ENCODE assay signal across 20 cellular contexts in genomic region chr7:158776474-158776873, GRCh38.
"Had no signal": no experiment of that assay in that cellular context is flagged by ENCODE, and none has a peak within 500 bp of the region (broad histone marks: within the 10 kb centered on the region; RNA-seq: fewer than 3 reads in every experiment).

No MANE protein-coding gene starts in this region.

- ATAC-seq: heart left ventricle; left lobe of liver; stimulated activated naive B cell treated with anti-CD40 and anti-IgM and Interleukin-4, amounts not matched to agents 10 μg/mL and 1 μg/mL and 100 μg/mL, for 72 hours; stimulated activated naive CD8-positive, alpha-beta T cell treated with anti-CD3 and anti-CD28 coated beads, Interleukin-15, amount 100 ng/mL, for 72 hours had no signal

- H3K9me3 ChIP-seq: heart left ventricle, neutrophil, sigmoid colon, testis had no signal

- H3K27ac Mint-ChIP-seq: naive B cell; stimulated activated naive B cell treated with anti-CD40 and anti-IgM and Interleukin-4, amounts not matched to agents 10 μg/mL and 1 μg/mL and 100 μg/mL, for 72 hours had no signal

- H3K4me3 Mint-ChIP-seq: naive B cell; stimulated activated naive B cell treated with anti-CD40 and anti-IgM and Interleukin-4, amounts not matched to agents 10 μg/mL and 1 μg/mL and 100 μg/mL, for 72 hours; stimulated activated naive CD8-positive, alpha-beta T cell treated with anti-CD3 and anti-CD28 coated beads, Interleukin-15, amount 100 ng/mL, for 72 hours had no signal

- H3K27me3 Mint-ChIP-seq: naive B cell; stimulated activated naive B cell treated with anti-CD40 and anti-IgM and Interleukin-4, amounts not matched to agents 10 μg/mL and 1 μg/mL and 100 μg/mL, for 72 hours; stimulated activated naive CD8-positive, alpha-beta T cell treated with anti-CD3 and anti-CD28 coated beads, Interleukin-15, amount 100 ng/mL, for 72 hours had no signal

- FAIRE-seq: islet of Langerhans had no signal

- H3K4me1 Mint-ChIP-seq: naive B cell had no signal

- H3K27ac ChIP-seq: dorsolateral prefrontal cortex, neutrophil, skin epidermis, testis had no signal

- H3K4me3 ChIP-seq: dorsolateral prefrontal cortex, heart left ventricle, sigmoid colon, skin epidermis, testis had no signal

- H3K9me3 Mint-ChIP-seq: naive B cell; stimulated activated naive B cell treated with anti-CD40 and anti-IgM and Interleukin-4, amounts not matched to agents 10 μg/mL and 1 μg/mL and 100 μg/mL, for 72 hours; stimulated activated naive CD8-positive, alpha-beta T cell treated with anti-CD3 and anti-CD28 coated beads, Interleukin-15, amount 100 ng/mL, for 72 hours had no signal

- H3K27me3 ChIP-seq: dorsolateral prefrontal cortex, heart left ventricle, neutrophil, sigmoid colon, testis had no signal

- DNase-seq: cortex of kidney; dorsolateral prefrontal cortex; effector CD8-positive, alpha-beta T cell; foreskin melanocyte; heart left ventricle; hippocampal formation; kidney glomerular epithelial cell; naive B cell; posterior cingulate gyrus; sigmoid colon; stimulated activated CD4-positive, alpha-beta T cell treated with anti-CD3 and anti-CD28 coated beads, Interleukin-2, amount 100 ng/mL, for 24 hours; stimulated activated CD4-positive, alpha-beta T cell treated with anti-CD3 and anti-CD28 coated beads, Interleukin-4, amount 100 ng/mL, for 4 hours; stimulated activated naive B cell treated with anti-CD40 and anti-IgM and Interleukin-4, amounts not matched to agents 10 μg/mL and 1 μg/mL and 100 μg/mL, for 72 hours; stimulated activated naive CD8-positive, alpha-beta T cell treated with anti-CD3 and anti-CD28 coated beads, Interleukin-15, amount 100 ng/mL, for 72 hours; testis; trophoblast cell had no signal
